ENCODE assay signal across 8 cellular contexts in the genomic region with DNA sequence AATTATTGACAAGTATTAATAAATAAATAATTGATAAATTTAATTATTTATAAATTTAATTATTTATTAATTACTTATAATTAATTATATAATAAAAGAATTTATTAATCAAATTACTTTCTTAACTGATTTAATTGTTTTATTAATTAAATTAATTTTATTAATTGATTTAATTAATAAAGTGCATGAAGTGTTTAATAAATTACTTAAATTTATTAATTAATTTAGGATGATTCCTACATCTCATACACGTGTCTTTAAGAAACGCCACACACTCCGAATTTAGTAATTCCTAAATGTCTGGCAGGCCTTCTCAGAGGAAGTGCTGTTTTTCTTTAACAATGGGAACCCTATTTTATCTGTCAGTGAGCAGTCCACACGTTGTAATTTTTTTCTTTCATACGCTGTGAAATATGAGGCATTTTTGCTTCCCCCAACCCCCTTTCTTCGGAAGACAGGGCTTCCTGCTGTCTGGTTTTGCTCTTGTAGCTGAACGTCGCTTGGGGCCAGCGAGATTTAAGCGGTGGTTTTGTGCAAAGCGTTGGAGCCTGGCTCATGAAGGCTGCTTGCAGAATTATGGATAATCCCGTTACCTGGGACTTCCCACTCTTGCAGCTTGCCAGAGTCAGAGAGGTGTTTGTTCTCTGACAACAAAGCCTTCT. TPM values are rescaled to one million over a fixed set of nuclear protein-coding genes. Genes with fewer than 3 reads are reported as not detected.
A peak's percentile ranks its signal among the peaks of the same experiment; 100 is the strongest.
DNase-seq lines count a peak whose midpoint lies in the region; ATAC-seq and TF ChIP-seq lines count a peak whose summit lies in the region.
"Had no signal": no experiment of that assay in that cellular context is flagged by ENCODE, and none has a peak within 500 bp of the region (broad histone marks: within the 10 kb centered on the region; RNA-seq: fewer than 3 reads in every experiment).

No MANE protein-coding gene starts in this region.

- no peak for TF ChIP-seq CTCF in cardiac fibroblast (IDR thresholded peaks at IDR 0.05; ENCODE audit: low read depth, low read length)
- TF ChIP-seq CTCF in osteoblast (IDR thresholded peaks at IDR 0.05; ENCODE audit: extremely low read depth, low read depth, low read length): no peak

- H3K27ac ChIP-seq in osteoblast (ENCODE audit: low read depth, low read length): no peak overlapping the region

- no peak overlapping the region for H2AFZ ChIP-seq in osteoblast (ENCODE audit: low read length)

- no peak overlapping the region for H3K4me3 ChIP-seq in cardiac fibroblast (replicated peaks in 1 of 2; ENCODE audit: low read depth in 2 of 2, low read length in 2 of 2)
- H3K4me3 ChIP-seq in osteoblast (ENCODE audit: insufficient read depth, low read length): no peak overlapping the region

- no peaks in the 10 kb centered on the region for H3K36me3 ChIP-seq in osteoblast (ENCODE audit: insufficient read depth, low read length)

- peak; percentile 20 for DNase-seq in ELR (ENCODE audit: low read depth)
- DNase-seq in cardiac fibroblast (ENCODE audit: low read depth in 2 of 2): peak; percentile 0 to 20
- DNase-seq in osteoblast (ENCODE audit: insufficient read length, low spot score, missing footprints): peak; percentile 29
- no peak for DNase-seq in left ventricle myocardium superior
- no peak for DNase-seq in NCI-H146 treated with DMSO at 0.1 percent for 48 hours (lab: John Stamatoyannopoulos, UW; ENCODE audit: unreplicated experiment)
- DNase-seq in head of caudate nucleus: no peak
- DNase-seq: NCI-H226 had no signal

- intact Hi-C loops in left ventricle myocardium superior (cut with micrococcal nuclease) (no loop called here), head of caudate nucleus (cut with DNase I) (no loop called here)

- H3K4me1 ChIP-seq in osteoblast (ENCODE audit: insufficient read depth, low read length): no peaks in the 10 kb centered on the region

- H3K79me2 ChIP-seq in osteoblast (ENCODE audit: insufficient read depth, low read length): no peaks in the 10 kb centered on the region

- no peaks in the 10 kb centered on the region for H3K9me3 ChIP-seq in osteoblast (ENCODE audit: low read depth, low read length)

- H3K4me2 ChIP-seq in osteoblast (ENCODE audit: insufficient read depth, low read length): no peak overlapping the region

- H3K27me3 ChIP-seq in osteoblast (ENCODE audit: insufficient read depth, low read length): no peaks in the 10 kb centered on the region

- ATAC-seq in HG03520 (IDR thresholded peaks at IDR 0.05; ENCODE audit: unreplicated experiment) (peak; percentile 52), left ventricle myocardium superior (no peak)

- no peaks in the 10 kb centered on the region for H4K20me1 ChIP-seq in osteoblast (ENCODE audit: insufficient read depth, low read length)

RNA-seq across cellular contexts. Expression of gene CRLF2, which starts 46.8 kb away (rescaled TPM):
- total RNA-seq in osteoblast (0.29 and 1.1 TPM in 2 replicates), left ventricle myocardium superior (not detected)

Comparison
In these comparisons a context has a peak if more than half of its experiments do, and no peak if none do; other contexts are left out.
1. DNase-seq: peak in ELR (single experiment), cardiac fibroblast (2 of 2) and osteoblast (single experiment); none in left ventricle myocardium superior (single experiment), NCI-H146 treated with DMSO at 0.1 percent for 48 hours (single experiment) and head of caudate nucleus (0 of 42).